9 cellular contexts compared by ENCODE assay signal in the genomic region with DNA sequence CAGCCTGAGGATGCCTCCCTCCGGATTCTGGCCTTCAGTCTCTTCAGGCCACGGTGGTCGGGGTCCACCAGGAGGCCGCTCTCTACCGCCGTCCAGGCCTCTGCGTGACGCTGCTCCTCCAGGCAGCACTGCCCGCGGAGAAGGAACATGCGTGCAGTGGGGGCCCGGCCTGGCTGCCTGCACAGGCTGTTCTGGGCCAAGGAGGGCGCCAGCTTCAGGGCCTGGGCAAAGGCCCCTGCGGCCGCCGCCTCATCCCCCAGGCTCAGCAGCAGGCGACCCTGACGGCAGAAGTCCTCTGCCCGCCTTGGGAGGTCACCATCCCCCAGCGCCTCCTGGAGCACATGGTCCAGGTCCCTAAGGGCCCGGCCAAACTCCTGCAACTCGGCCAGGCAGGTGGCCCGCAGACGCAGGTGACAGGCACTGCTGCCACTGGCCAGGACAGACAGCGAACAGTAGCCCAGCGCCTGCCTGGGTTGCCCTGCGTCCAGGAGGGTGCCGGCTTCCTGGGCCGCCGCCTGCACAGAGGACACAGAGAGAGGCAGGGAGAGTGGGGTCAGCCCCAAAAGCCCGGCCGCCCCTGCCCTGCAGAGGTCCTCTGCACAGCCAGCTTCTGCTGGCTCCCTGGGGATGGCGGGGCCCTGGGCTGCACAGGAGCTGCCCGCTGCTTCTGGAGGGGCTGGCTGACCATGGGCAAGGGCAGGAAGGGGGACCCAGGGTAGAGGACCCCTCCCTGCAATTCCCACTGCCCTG. TPM values are rescaled to one million over a fixed set of nuclear protein-coding genes. Genes with fewer than 3 reads are reported as not detected.
DNase-seq lines count a peak whose midpoint lies in the region; ATAC-seq and TF ChIP-seq lines count a peak whose summit lies in the region.
"Had no signal": no experiment of that assay in that cellular context is flagged by ENCODE, and none has a peak within 500 bp of the region (broad histone marks: within the 10 kb centered on the region; RNA-seq: fewer than 3 reads in every experiment).

No MANE protein-coding gene starts in this region.

- POLR2A ChIA-PET in HCT116 (lab: Charles Lee), result no interaction called here

- peaks cover 11% of the 10 kb centered on the region for H3K4me1 Mint-ChIP-seq in brain

- H3K4me2 ChIP-seq in HCT116 (ENCODE audit: low read length), result peak overlapping the region; percentile 99

- CTCF ChIA-PET in HCT116 (lab: Charles Lee), result no interaction called here

- H4K20me1 ChIP-seq in HCT116 (ENCODE audit: insufficient read depth), result no peaks in the 10 kb centered on the region

- intact Hi-C loops in HCT116 (cut with micrococcal nuclease), result loop anchor here (2.0 to 5.0 kb wide), 3 partner anchors 55 to 229 kb away; partner anchors contain the start of genes PEX10 and PRXL2B

- H3K27me3 ChIP-seq in HCT116 (ENCODE audit: insufficient read depth, low read length) (no peaks in the 10 kb centered on the region), mucosa of rectum (ENCODE audit: control insufficient read depth in 2 of 2, insufficient read depth in 2 of 2, low read length in 2 of 2) (peaks cover 0 to 6% of the 10 kb centered on the region in 2 donors)

- H3K27ac ChIP-seq in HCT116 (ENCODE audit: low read depth, low read length) (peak overlapping the region; percentile 92), mucosa of rectum (ENCODE audit: low read depth in 2 of 2, low read length in 2 of 2) (no peak overlapping the region)

- H3K4me3 ChIP-seq in HCT116 (replicated peaks in 1 of 2; ENCODE audit: low read depth in 1 of 2, low read length in 2 of 2) (peak overlapping the region; percentile 82 to 92), mucosa of rectum (ENCODE audit: low read length in 2 of 2) (peak overlapping the region; percentile 75 to 76)

- peaks cover 0 to 4% of the 10 kb centered on the region in 2 experiments; a peak in 2 of 4 replicates for H3K9me3 ChIP-seq in HCT116 (ENCODE audit: control insufficient read depth in 1 of 2, insufficient read depth in 1 of 2, low read depth in 1 of 2, low read length in 2 of 2)
- peaks cover 2 to 3% of the 10 kb centered on the region in 2 donors for H3K9me3 ChIP-seq in mucosa of rectum (ENCODE audit: control insufficient read depth in 2 of 2, low read length in 2 of 2)

- no peak overlapping the region for H3K27ac Mint-ChIP-seq in brain

- no peaks in the 10 kb centered on the region for H3K36me3 Mint-ChIP-seq in brain

- H3K9me3 Mint-ChIP-seq in brain, result peaks cover 3 to 22% (median 5%) of the 10 kb centered on the region in 5 experiments

- TF ChIP-seq CTCF in HCT116 (IDR thresholded peaks at IDR 0.05 in 2 of 3, conservative IDR thresholded peaks at IDR 0.05 in 1 of 3; ENCODE audit: borderline replicate concordance in 1 of 3, insufficient read depth in 1 of 3, low read depth in 2 of 3, low read length in 2 of 3) (no peak; a peak in 1 of 6 replicates), brain (conservative IDR thresholded peaks at IDR 0.05) (no peak)

- H3K4me3 Mint-ChIP-seq in brain, result peak overlapping the region; percentile 87 to 94 (median 90)

- H2AFZ ChIP-seq in HCT116 (ENCODE audit: low read depth, low read length, poor library complexity, severe bottlenecking), result no peak overlapping the region

- H3K27me3 Mint-ChIP-seq in brain, result no peaks in the 10 kb centered on the region

- H3K9ac ChIP-seq in HCT116 (ENCODE audit: low read length) (peak overlapping the region; percentile 92), mucosa of rectum (ENCODE audit: low read depth in 1 of 2, low read length in 2 of 2) (no peak overlapping the region)

- no peak for TF ChIP-seq RAD21 in HCT116 (IDR thresholded peaks at IDR 0.05; ENCODE audit: low read depth)

- ATAC-seq in HCT116 (peak; percentile 13; the same call in 1 of the 2 replicates), left lobe of liver (no peak)

- no TSS peak for BruUV-seq in HCT116 (replicated peaks; lab: Mats Ljungman, UMichigan)

- H3K4me1 ChIP-seq in HCT116 (ENCODE audit: control insufficient read depth in 1 of 2, insufficient read depth in 2 of 2, low read length in 2 of 2) (peaks cover 6 to 28% of the 10 kb centered on the region in 2 experiments; a peak in 3 of 4 replicates), mucosa of rectum (ENCODE audit: control insufficient read depth in 2 of 2, insufficient read depth in 2 of 2, low read length in 2 of 2) (peaks cover 8 to 15% of the 10 kb centered on the region in 2 donors)

- no peaks in the 10 kb centered on the region for H3K9me2 ChIP-seq in HCT116 (ENCODE audit: insufficient read depth)

- TF ChIP-seq POLR2A in HCT116 (IDR thresholded peaks at IDR 0.05; ENCODE audit: borderline replicate concordance, extremely low read depth, insufficient read depth, insufficient read length), result no peak

- H3K36me3 ChIP-seq in HCT116 (ENCODE audit: control insufficient read depth in 1 of 2, insufficient read depth in 2 of 2, low read length in 2 of 2), result no peaks in the 10 kb centered on the region
- H3K36me3 ChIP-seq in mucosa of rectum (ENCODE audit: control insufficient read depth in 2 of 2, insufficient read depth in 2 of 2, low read length in 2 of 2), result no peaks in the 10 kb centered on the region

- peak; percentile 34 for DNase-seq in 8988T
- DNase-seq in HCT116 (ENCODE audit: low read depth, low spot score), result no peak
- no peak for DNase-seq in NCI-H82 (lab: John Stamatoyannopoulos, UW)
- DNase-seq in LoVo (ENCODE audit: low spot score), result no peak
- DNase-seq in central memory CD4-positive, alpha-beta T cell, result no peak
- no peak for DNase-seq in left lobe of liver (ENCODE audit: low spot score)

- peaks cover 13% of the 10 kb centered on the region; the same call in 1 of the 2 replicates for H3K79me2 ChIP-seq in HCT116 (ENCODE audit: insufficient read depth, low read length)

- RAD21 ChIA-PET in HCT116 (lab: Charles Lee; ENCODE audit: low non-redundant PET in 1 of 2, low total read pairs in 2 of 2, uncharacterized antibody in 2 of 2, unreplicated experiment in 2 of 2), result no interaction called here

TF ChIP-seq in HCT116, 20 proteins besides CTCF, POLR2A, EP300 and RAD21 (continues in another document):
- TF ChIP-seq ELF1 (IDR thresholded peaks at IDR 0.05; ENCODE audit: borderline replicate concordance, low read depth) (no peak), JUND (IDR thresholded peaks at IDR 0.05) (no peak), MAX (IDR thresholded peaks at IDR 0.05) (no peak), SP1 (IDR thresholded peaks at IDR 0.05; ENCODE audit: low read depth) (no peak), YY1 (IDR thresholded peaks at IDR 0.05; ENCODE audit: extremely low read depth, insufficient replicate concordance, low read depth, low read length) (no peak), TCF7L2 (IDR thresholded peaks at IDR 0.05; ENCODE audit: borderline replicate concordance, extremely low read depth, insufficient read depth, insufficient read length) (no peak), POLR2AphosphoS5 (IDR thresholded peaks at IDR 0.05; ENCODE audit: low read depth, low read length) (no peak), ATF3 (IDR thresholded peaks at IDR 0.05) (no peak), EZH2 (IDR thresholded peaks at IDR 0.05) (no peak), SIN3A (IDR thresholded peaks at IDR 0.05; ENCODE audit: low read depth) (no peak), SRF (IDR thresholded peaks at IDR 0.05; ENCODE audit: low read depth) (no peak), ZFX (IDR thresholded peaks at IDR 0.05) (no peak), FOSL1 (IDR thresholded peaks at IDR 0.05; ENCODE audit: low read depth) (no peak), EGR1 (IDR thresholded peaks at IDR 0.05; ENCODE audit: low read depth) (no peak), CBX3 (IDR thresholded peaks at IDR 0.05; ENCODE audit: low read depth) (no peak)
- TF ChIP-seq, protein P1, sequence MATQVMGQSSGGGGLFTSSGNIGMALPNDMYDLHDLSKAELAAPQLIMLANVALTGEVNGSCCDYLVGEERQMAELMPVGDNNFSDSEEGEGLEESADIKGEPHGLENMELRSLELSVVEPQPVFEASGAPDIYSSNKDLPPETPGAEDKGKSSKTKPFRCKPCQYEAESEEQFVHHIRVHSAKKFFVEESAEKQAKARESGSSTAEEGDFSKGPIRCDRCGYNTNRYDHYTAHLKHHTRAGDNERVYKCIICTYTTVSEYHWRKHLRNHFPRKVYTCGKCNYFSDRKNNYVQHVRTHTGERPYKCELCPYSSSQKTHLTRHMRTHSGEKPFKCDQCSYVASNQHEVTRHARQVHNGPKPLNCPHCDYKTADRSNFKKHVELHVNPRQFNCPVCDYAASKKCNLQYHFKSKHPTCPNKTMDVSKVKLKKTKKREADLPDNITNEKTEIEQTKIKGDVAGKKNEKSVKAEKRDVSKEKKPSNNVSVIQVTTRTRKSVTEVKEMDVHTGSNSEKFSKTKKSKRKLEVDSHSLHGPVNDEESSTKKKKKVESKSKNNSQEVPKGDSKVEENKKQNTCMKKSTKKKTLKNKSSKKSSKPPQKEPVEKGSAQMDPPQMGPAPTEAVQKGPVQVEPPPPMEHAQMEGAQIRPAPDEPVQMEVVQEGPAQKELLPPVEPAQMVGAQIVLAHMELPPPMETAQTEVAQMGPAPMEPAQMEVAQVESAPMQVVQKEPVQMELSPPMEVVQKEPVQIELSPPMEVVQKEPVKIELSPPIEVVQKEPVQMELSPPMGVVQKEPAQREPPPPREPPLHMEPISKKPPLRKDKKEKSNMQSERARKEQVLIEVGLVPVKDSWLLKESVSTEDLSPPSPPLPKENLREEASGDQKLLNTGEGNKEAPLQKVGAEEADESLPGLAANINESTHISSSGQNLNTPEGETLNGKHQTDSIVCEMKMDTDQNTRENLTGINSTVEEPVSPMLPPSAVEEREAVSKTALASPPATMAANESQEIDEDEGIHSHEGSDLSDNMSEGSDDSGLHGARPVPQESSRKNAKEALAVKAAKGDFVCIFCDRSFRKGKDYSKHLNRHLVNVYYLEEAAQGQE (IDR thresholded peaks at IDR 0.05; ENCODE audit: low read depth), result no peak

RNA-seq across cellular contexts. Expression of gene MMEL1, which starts 8.7 kb away (rescaled TPM):
- total RNA-seq in HCT116 (2021; ENCODE audit: unreplicated experiment), result 2.7 TPM
- 3.0 and 8.1 TPM in 2 replicates for polyA plus RNA-seq in HCT116 (2012)
- polyA plus RNA-seq in brain (ENCODE audit: insufficient read depth, low read depth, low replicate concordance), result 1.3 TPM
- not detected for total RNA-seq in left lobe of liver
- total RNA-seq: SK-MEL-5 had no signal

RNA-seq across cellular contexts. Expression of gene PRXL2B, which starts 55.0 kb away (rescaled TPM):
- total RNA-seq in HCT116 (2021; ENCODE audit: unreplicated experiment), result 32.2 TPM
- 17.5 and 17.8 TPM in 2 replicates for polyA plus RNA-seq in HCT116 (2012)
- 42.7 TPM for polyA plus RNA-seq in brain (ENCODE audit: insufficient read depth, low read depth, low replicate concordance)
- 9.9 TPM for total RNA-seq in left lobe of liver
